ENCODE assay signal across 18 cellular contexts in genomic region chr1:209107535-209107934, GRCh38.
A peak's percentile ranks its signal among the peaks of the same experiment; 100 is the strongest.
DNase-seq lines count a peak whose midpoint lies in the region; ATAC-seq lines count a peak whose summit lies in the region.
"Had no signal": no experiment of that assay in that cellular context is flagged by ENCODE, and none has a peak within 500 bp of the region (broad histone marks: within the 10 kb centered on the region; RNA-seq: fewer than 3 reads in every experiment).

No MANE protein-coding gene starts in this region.

- ATAC-seq in GM19395 (IDR thresholded peaks at IDR 0.05; ENCODE audit: unreplicated experiment) (peak; percentile 71), HG02610 (IDR thresholded peaks at IDR 0.05; ENCODE audit: unreplicated experiment) (peak; percentile 51), HG03196 (IDR thresholded peaks at IDR 0.05; ENCODE audit: unreplicated experiment) (peak; percentile 44), aorta (ENCODE audit: low FRiP score) (no peak)
- ATAC-seq: Panc1, T-helper 17 cell had no signal

- in situ Hi-C loops in G401 (cut with HindIII; ENCODE audit: low sequenced_read_pairs) = no loop called here

- intact Hi-C loops in aorta (cut with DNase I) = no loop called here

- H3K4me3 ChIP-seq in aorta (ENCODE audit: low read length in 2 of 2) = no peak overlapping the region
- H3K4me3 ChIP-seq: hepatocyte, tibial artery had no signal

- H3K27me3 ChIP-seq in aorta (ENCODE audit: control insufficient read depth in 1 of 2, insufficient read depth in 2 of 2, low read length in 1 of 2) = no peaks in the 10 kb centered on the region
- H3K27me3 ChIP-seq: hepatocyte, tibial artery had no signal

- H3K4me1 ChIP-seq in aorta (ENCODE audit: control insufficient read depth in 1 of 2, insufficient read depth in 2 of 2, low read length in 2 of 2) = no peaks in the 10 kb centered on the region
- H3K4me1 ChIP-seq: Caco-2 had no signal

- WGBS in aorta, 2 donors = 87 to 90% methylated on average over 10 of the region's 10 CpGs

- H3K27ac ChIP-seq in aorta (ENCODE audit: low read depth in 1 of 2, low read length in 2 of 2) = no peak overlapping the region
- H3K27ac ChIP-seq: 22Rv1, hepatocyte, tibial artery had no signal

- H3K9me3 ChIP-seq in aorta (ENCODE audit: control insufficient read depth, low read length) = no peaks in the 10 kb centered on the region
- H3K9me3 ChIP-seq: Caco-2, tibial artery had no signal

- peak; percentile 6 for DNase-seq in G401 (ENCODE audit: low spot score)
- no peak for DNase-seq in aorta
- no peak for DNase-seq in islet precursor cell
- DNase-seq in activated gamma-delta T cell treated with Interleukin-2 at 50 U/mL for 16 hours = no peak
- DNase-seq in activated effector memory CD4-positive, alpha-beta T cell treated with Interleukin-2 at 50 U/mL for 16 hours = no peak
- DNase-seq: activated CD4-positive, alpha-beta T cell treated with anti-CD3 and anti-CD28 coated beads, Interleukin-2, amount 50 U/mL, for 1 hour; activated naive CD4-positive, alpha-beta T cell treated with anti-CD3 and anti-CD28 coated beads for 36 hours; Caco-2; Kasumi-1; nucleus accumbens; T-helper 17 cell; tibial artery had no signal

- no peaks in the 10 kb centered on the region for H3K36me3 ChIP-seq in aorta (ENCODE audit: control insufficient read depth in 1 of 2, insufficient read depth in 2 of 2, low read length in 1 of 2)
- H3K36me3 ChIP-seq: tibial artery had no signal
